ENCODE assay signal across 32 cellular contexts in the genomic region with DNA sequence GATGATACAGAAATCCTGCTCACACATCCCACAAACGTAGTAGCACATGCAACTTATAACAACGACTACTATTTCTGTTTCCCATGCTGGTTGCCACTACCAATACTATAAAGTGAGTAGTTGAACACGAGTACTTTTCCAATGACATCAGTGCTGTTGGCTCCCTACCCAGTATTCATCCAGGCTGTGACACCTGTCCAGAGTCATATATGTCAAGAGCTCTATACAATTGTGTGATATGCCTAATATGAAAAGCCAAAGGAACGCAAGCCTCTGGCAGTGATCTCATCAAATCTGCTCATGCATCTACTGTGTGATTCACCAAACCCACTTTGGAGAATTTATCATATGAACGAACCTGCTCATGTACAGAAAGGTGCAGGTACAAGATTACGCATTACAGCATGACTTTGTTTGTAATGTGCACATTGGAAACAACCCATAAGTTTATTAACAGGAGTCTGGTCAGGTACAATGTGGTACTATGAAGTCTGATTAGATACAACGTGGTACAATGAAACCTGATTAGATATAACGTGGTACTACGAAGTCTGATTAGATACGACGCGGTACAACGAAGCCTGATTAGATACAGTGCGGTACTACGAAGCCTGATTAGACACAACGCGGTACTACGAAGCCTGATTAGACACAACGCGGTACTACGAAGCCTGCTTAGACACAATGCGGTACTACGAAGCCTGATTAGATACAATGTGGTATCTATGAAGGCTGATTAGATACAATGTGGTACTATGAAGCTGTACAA. TPM values are rescaled to one million over a fixed set of nuclear protein-coding genes. Genes with fewer than 3 reads are reported as not detected.
"Had no signal": no experiment of that assay in that cellular context is flagged by ENCODE, and none has a peak within 500 bp of the region (broad histone marks: within the 10 kb centered on the region; RNA-seq: fewer than 3 reads in every experiment).

No MANE protein-coding gene starts in this region.

- H3K27ac ChIP-seq: brain microvascular endothelial cell, coronary artery, dorsolateral prefrontal cortex, esophagus muscularis mucosa, foreskin keratinocyte, gastrocnemius medialis, heart right ventricle had no signal

- H3K9me3 Mint-ChIP-seq: activated CD8-positive, alpha-beta T cell treated with anti-CD3 and anti-CD28 coated beads for 36 hours; activated T-cell treated with anti-CD3 and anti-CD28 coated beads, Interleukin-2, amount 50 U/mL, for 4 hours; activated T-helper 17 cell treated with anti-CD3 and anti-CD28 coated beads, Interleukin-2, amount 50 U/mL, for 72 hours; central memory CD8-positive, alpha-beta T cell; dendritic cell treated with granulocyte-macrophage colony-stimulating factor and Interleukin-4, amounts not matched to agents 40 ng/mL and 50 ng/mL, for 4 days; endodermal cell had no signal

- ATAC-seq: activated CD8-positive, alpha-beta T cell treated with anti-CD3 and anti-CD28 coated beads for 36 hours; activated T-cell treated with anti-CD3 and anti-CD28 coated beads, Interleukin-2, amount 50 U/mL, for 4 hours; activated T-helper 17 cell treated with anti-CD3 and anti-CD28 coated beads, Interleukin-2, amount 50 U/mL, for 72 hours; foreskin keratinocyte; gastrocnemius medialis; heart right ventricle had no signal

- H3K9me3 ChIP-seq: esophagus muscularis mucosa, gastrocnemius medialis, heart right ventricle had no signal

- H3K27ac Mint-ChIP-seq: activated CD8-positive, alpha-beta T cell treated with anti-CD3 and anti-CD28 coated beads for 36 hours; activated naive CD8-positive, alpha-beta T cell; activated T-helper 17 cell treated with anti-CD3 and anti-CD28 coated beads, Interleukin-2, amount 50 U/mL, for 72 hours; dendritic cell treated with granulocyte-macrophage colony-stimulating factor and Interleukin-4, amounts not matched to agents 40 ng/mL and 50 ng/mL, for 4 days; endodermal cell had no signal

- H3K4me3 Mint-ChIP-seq: activated CD8-positive, alpha-beta T cell treated with anti-CD3 and anti-CD28 coated beads for 36 hours; activated naive CD8-positive, alpha-beta T cell; activated T-cell treated with anti-CD3 and anti-CD28 coated beads, Interleukin-2, amount 50 U/mL, for 4 hours; activated T-helper 17 cell treated with anti-CD3 and anti-CD28 coated beads, Interleukin-2, amount 50 U/mL, for 72 hours; central memory CD8-positive, alpha-beta T cell; dendritic cell treated with granulocyte-macrophage colony-stimulating factor and Interleukin-4, amounts not matched to agents 40 ng/mL and 50 ng/mL, for 4 days; endodermal cell had no signal

- FAIRE-seq: astrocyte, bronchial epithelial cell had no signal

- DNase-seq: activated CD4-positive, alpha-beta T cell treated with anti-CD3 and anti-CD28 coated beads for 1 hour; activated CD4-positive, alpha-beta T cell treated with anti-CD3 and anti-CD28 coated beads for 4 hours; activated CD4-positive, alpha-beta T cell treated with anti-CD3 and anti-CD28 coated beads, Interleukin-2, amount 50 U/mL, for 1 hour; activated CD4-positive, alpha-beta T cell treated with anti-CD3 and anti-CD28 coated beads, Interleukin-2, amount 50 U/mL, for 48 hours; activated CD8-positive, alpha-beta memory T cell treated with anti-CD3 and anti-CD28 coated beads for 24 hours; activated CD8-positive, alpha-beta T cell treated with anti-CD3 and anti-CD28 coated beads for 36 hours; activated effector memory CD4-positive, alpha-beta T cell treated with Interleukin-2 at 50 U/mL for 16 hours; activated gamma-delta T cell treated with Interleukin-2 at 50 U/mL for 16 hours; activated naive CD4-positive, alpha-beta T cell treated with anti-CD3 and anti-CD28 coated beads, Interleukin-2, amount 50 U/mL, for 16 hours; activated naive CD4-positive, alpha-beta T cell treated with Interleukin-2 at 50 U/mL for 16 hours; activated T-cell treated with anti-CD3 and anti-CD28 coated beads, Interleukin-2, amount 50 U/mL, for 4 hours; amniotic stem cell; anterior cingulate cortex; brain microvascular endothelial cell; dorsolateral prefrontal cortex; effector memory CD4-positive, alpha-beta T cell; endodermal cell; erythroblast; gastrocnemius medialis; heart right ventricle; T-helper 2 cell had no signal

- H3K4me3 ChIP-seq: coronary artery, dorsolateral prefrontal cortex, esophagus muscularis mucosa, gastrocnemius medialis, heart right ventricle had no signal

- H3K36me3 ChIP-seq: brain microvascular endothelial cell, esophagus muscularis mucosa, gastrocnemius medialis, heart right ventricle had no signal

- H3K4me1 ChIP-seq: foreskin keratinocyte, gastrocnemius medialis had no signal

RNA-seq across cellular contexts. Expression of a gene that starts 5.8 kb away (rescaled TPM):
- total RNA-seq: activated CD8-positive, alpha-beta T cell treated with anti-CD3 and anti-CD28 coated beads for 36 hours; activated T-cell treated with anti-CD3 and anti-CD28 coated beads, Interleukin-2, amount 50 U/mL, for 4 hours; bronchial epithelial cell; foreskin keratinocyte; T-helper 1 cell treated with Interleukin-12 subunit alpha and Interleukin-12 subunit beta and Interleukin-4 antibody, amounts not matched to agents 30 ng/mL and 1 ng/mL, for 36 hours had no signal
- polyA plus RNA-seq: foreskin keratinocyte had no signal

RNA-seq across cellular contexts. Expression of a gene that starts 30.6 kb away (rescaled TPM):
- total RNA-seq: activated CD8-positive, alpha-beta T cell treated with anti-CD3 and anti-CD28 coated beads for 36 hours; activated T-helper 17 cell treated with anti-CD3 and anti-CD28 coated beads, Interleukin-2, amount 50 U/mL, for 72 hours; astrocyte; bronchial epithelial cell; cardiac septum; endodermal cell; esophagus muscularis mucosa; foreskin keratinocyte; heart right ventricle; T-helper 1 cell treated with Interleukin-12 subunit alpha and Interleukin-12 subunit beta and Interleukin-4 antibody, amounts not matched to agents 30 ng/mL and 1 ng/mL, for 36 hours had no signal
- polyA plus RNA-seq: foreskin keratinocyte, heart right ventricle had no signal
